15 cellular contexts compared by ENCODE assay signal in genomic region chr6:139066080-139066479, GRCh38. TPM values are rescaled to one million over a fixed set of nuclear protein-coding genes. Genes with fewer than 3 reads are reported as not detected.
DNase-seq lines count a peak whose midpoint lies in the region; ATAC-seq and TF ChIP-seq lines count a peak whose summit lies in the region.
"Had no signal": no experiment of that assay in that cellular context is flagged by ENCODE, and none has a peak within 500 bp of the region (broad histone marks: within the 10 kb centered on the region; RNA-seq: fewer than 3 reads in every experiment).

No MANE protein-coding gene starts in this region.

- no peak overlapping the region for H3K14ac ChIP-seq in IMR-90 (replicated peaks; ENCODE audit: low read depth, low read length)

- CTCF ChIA-PET in IMR-90 (lab: Yijun Ruan, JAX) = no interaction called here

- TF ChIP-seq CTCF in left ventricle myocardium inferior (IDR thresholded peaks at IDR 0.05; ENCODE audit: borderline replicate concordance) (no peak), IMR-90 (conservative IDR thresholded peaks at IDR 0.05; ENCODE audit: low read depth, low read length) (no peak)

- H3K9ac ChIP-seq in IMR-90 (ENCODE audit: low read depth, low read length) = no peak overlapping the region
- H3K9ac ChIP-seq: BLaER1 had no signal

- H3K56ac ChIP-seq in IMR-90 (ENCODE audit: extremely low read depth, insufficient read depth, low read length) = no peak overlapping the region

- no peaks in the 10 kb centered on the region for H3K9me1 ChIP-seq in IMR-90 (ENCODE audit: insufficient read depth, low read length)

- no peak overlapping the region for H3K4ac ChIP-seq in IMR-90 (ENCODE audit: low read depth, low read length)

- H4K5ac ChIP-seq in IMR-90 (ENCODE audit: low read depth, low read length) = no peak overlapping the region

- no peak overlapping the region for H3K4me3 ChIP-seq in left ventricle myocardium inferior
- no peak overlapping the region for H3K4me3 ChIP-seq in IMR-90 (ENCODE audit: insufficient read depth, low read depth, low read length)
- H3K4me3 ChIP-seq: BLaER1 had no signal

- no peak overlapping the region for H2BK120ac ChIP-seq in IMR-90 (ENCODE audit: low read depth, low read length)

- no peaks in the 10 kb centered on the region for H3K27me3 ChIP-seq in left ventricle myocardium inferior (ENCODE audit: low read depth)
- H3K27me3 ChIP-seq in IMR-90 (ENCODE audit: control insufficient read depth, insufficient read depth, low read length) = no peaks in the 10 kb centered on the region; the same call in 1 of the 2 replicates
- H3K27me3 ChIP-seq: BLaER1 had no signal

- H3K27ac ChIP-seq in left ventricle myocardium inferior (replicated peaks) (no peak overlapping the region), IMR-90 (ENCODE audit: insufficient read depth, low read length) (no peak overlapping the region)
- H3K27ac ChIP-seq: BLaER1 had no signal

- no peak overlapping the region for H3K23ac ChIP-seq in IMR-90 (ENCODE audit: low read depth, low read length)

- in situ Hi-C loops in IMR-90 (cut with MboI; ENCODE audit: low sequenced_read_pairs) = no loop called here

- no peak for TF ChIP-seq RAD21 in IMR-90 (IDR thresholded peaks at IDR 0.05; ENCODE audit: low read length)

- dilution Hi-C loops in IMR-90 (cut with HindIII; ENCODE audit: low sequenced_read_pairs, unreplicated experiment) = no loop called here

- H3K79me1 ChIP-seq in IMR-90 (ENCODE audit: low read depth in 1 of 2, low read length in 2 of 2) = no peaks in the 10 kb centered on the region

- H4K8ac ChIP-seq in IMR-90 (ENCODE audit: low read depth in 2 of 2, low read length in 2 of 2) = no peak overlapping the region

- H3K36me3 ChIP-seq in left ventricle myocardium inferior = no peaks in the 10 kb centered on the region
- no peaks in the 10 kb centered on the region for H3K36me3 ChIP-seq in IMR-90 (ENCODE audit: control insufficient read depth, insufficient read depth, low read length)
- H3K36me3 ChIP-seq: BLaER1 had no signal

- TF ChIP-seq POLR2A in IMR-90 (IDR thresholded peaks at IDR 0.05; ENCODE audit: low read depth, low read length) = no peak

- POLR2A ChIA-PET in IMR-90 (lab: Charles Lee; ENCODE audit: unreplicated experiment) = no interaction called here

- H3K9me3 ChIP-seq in left ventricle myocardium inferior (replicated peaks) (no peaks in the 10 kb centered on the region), IMR-90 (ENCODE audit: control insufficient read depth, insufficient read depth, low read length) (no peaks in the 10 kb centered on the region)
- H3K9me3 ChIP-seq: BLaER1 had no signal

- no peak overlapping the region for H4K91ac ChIP-seq in IMR-90 (ENCODE audit: insufficient read depth, low read depth, low read length)

- no peak overlapping the region for H2AK5ac ChIP-seq in IMR-90 (ENCODE audit: low read depth, low read length)

- no peak overlapping the region for H2AK9ac ChIP-seq in IMR-90 (replicated peaks; ENCODE audit: low read depth, low read length, poor library complexity)

- BruUV-seq in IMR-90 (replicated peaks; lab: Mats Ljungman, UMichigan) = no TSS peak

- ATAC-seq in Right ventricle myocardium superior (ENCODE audit: poor library complexity) (peak; percentile 92), IMR-90 (ENCODE audit: low read depth) (no peak), left ventricle myocardium superior (peak; percentile 96)

- H3K4me1 ChIP-seq in left ventricle myocardium inferior (peaks cover 7% of the 10 kb centered on the region), IMR-90 (ENCODE audit: control insufficient read depth, insufficient read depth, low read length) (no peaks in the 10 kb centered on the region)
- H3K4me1 ChIP-seq: BLaER1 had no signal

- WGBS in IMR-90 (ENCODE audit: extremely low coverage in 2 of 2, insufficient read length in 1 of 2), 2 experiments = 50% methylated on average over 1 of the region's 2 CpGs; no CpG with 5 or more reads in 1 of the 2 experiments

- H2AFZ ChIP-seq in IMR-90 (replicated peaks; ENCODE audit: low read length, poor library complexity) = peak overlapping the region; percentile 21

- H2BK20ac ChIP-seq in IMR-90 (ENCODE audit: low read depth, low read length) = no peak overlapping the region

- H3K4me2 ChIP-seq in IMR-90 (ENCODE audit: low read depth, low read length) = no peak overlapping the region
- H3K4me2 ChIP-seq: BLaER1 had no signal

- no peaks in the 10 kb centered on the region for H4K20me1 ChIP-seq in IMR-90 (ENCODE audit: insufficient read depth, low read length)
- H4K20me1 ChIP-seq: BLaER1 had no signal

- intact Hi-C loops in Right ventricle myocardium superior (cut with DNase I) (no loop called here), left ventricle myocardium inferior (cut with micrococcal nuclease) (no loop called here), IMR-90 (cut with micrococcal nuclease) (no loop called here), left ventricle myocardium superior (cut with micrococcal nuclease) (no loop called here)

- H3K18ac ChIP-seq in IMR-90 (ENCODE audit: low read depth, low read length) = no peak overlapping the region

- H2BK15ac ChIP-seq in IMR-90 (ENCODE audit: low read depth, low read length) = no peak overlapping the region

- DNase-seq in Right ventricle myocardium superior (no peak), left ventricle myocardium inferior (no peak), IMR-90 (no peak), left ventricle myocardium superior (no peak), SW480 (ENCODE audit: low spot score) (no peak)
- DNase-seq in activated naive CD4-positive, alpha-beta T cell treated with anti-CD3 and anti-CD28 coated beads, Interleukin-2, amount 50 U/mL, for 16 hours = no peak
- no peak for DNase-seq in activated naive CD4-positive, alpha-beta T cell treated with Interleukin-2 at 50 U/mL for 16 hours
- DNase-seq: 8988T; CD4-positive, alpha-beta memory T cell; DMS153; DMS79; GDM1; GOT3; H7 had no signal

- no peak overlapping the region for H2BK5ac ChIP-seq in IMR-90 (ENCODE audit: low read depth, low read length, poor library complexity, severe bottlenecking)

TF ChIP-seq in IMR-90, 13 proteins besides CTCF, POLR2A, EP300 and RAD21:
- no peak for TF ChIP-seq MAFK (IDR thresholded peaks at IDR 0.05; ENCODE audit: low read depth, low read length)
- no peak for TF ChIP-seq CHD1 (IDR thresholded peaks at IDR 0.05; ENCODE audit: low read depth, low read length)
- TF ChIP-seq FOS (IDR thresholded peaks at IDR 0.05; ENCODE audit: low read depth, low read length) = no peak
- TF ChIP-seq SMC3 (IDR thresholded peaks at IDR 0.05; ENCODE audit: low read depth, low read length) = no peak
- TF ChIP-seq NFE2L2 (IDR thresholded peaks at IDR 0.05; ENCODE audit: low read depth, low read length) = no peak
- no peak for TF ChIP-seq MAZ (IDR thresholded peaks at IDR 0.05; ENCODE audit: borderline replicate concordance, low read depth, low read length)
- no peak for TF ChIP-seq RFX5 (IDR thresholded peaks at IDR 0.05; ENCODE audit: low read depth, low read length)
- TF ChIP-seq RCOR1 (IDR thresholded peaks at IDR 0.05; ENCODE audit: insufficient replicate concordance, low read length) = no peak
- TF ChIP-seq ELK1 (IDR thresholded peaks at IDR 0.05; ENCODE audit: borderline replicate concordance, low read depth, low read length) = no peak
- TF ChIP-seq CEBPB (IDR thresholded peaks at IDR 0.05; ENCODE audit: low read depth, low read length) = no peak
- TF ChIP-seq BHLHE40 (IDR thresholded peaks at IDR 0.05; ENCODE audit: low read depth, low read length) = no peak
- no peak for TF ChIP-seq MXI1 (IDR thresholded peaks at IDR 0.05; ENCODE audit: borderline replicate concordance, low read depth, low read length)
- TF ChIP-seq USF2 (IDR thresholded peaks at IDR 0.05; ENCODE audit: low read depth, low read length) = no peak
TF ChIP-seq in IMR-90: peak in this region for 0.

RNA-seq across cellular contexts. Expression of gene ABRACL, which starts 37.5 kb away (rescaled TPM):
- total RNA-seq in Right ventricle myocardium superior = 6.6 TPM
- total RNA-seq in left ventricle myocardium inferior = 4.3 TPM
- 16.0 and 42.8 TPM in 2 replicates for total RNA-seq in IMR-90 (2012; rRNA removed)
- polyA plus RNA-seq in IMR-90 (2012; rRNA removed) = 27.5 and 27.9 TPM in 2 replicates
- 5.8 and 7.6 TPM in 2 replicates for polyA plus RNA-seq in IMR-90 (2012; cell fraction: cytosol; rRNA removed)
- polyA plus RNA-seq in IMR-90 (2012; cell fraction: nucleus; rRNA removed; ENCODE audit: low replicate concordance) = 2.0 and 6.9 TPM in 2 replicates
- total RNA-seq in left ventricle myocardium superior = 7.1 TPM
